26 cellular contexts compared by ENCODE assay signal in genomic region chr2:179726461-179727180, GRCh38.
"Had no signal": no experiment of that assay in that cellular context is flagged by ENCODE, and none has a peak within 500 bp of the region (broad histone marks: within the 10 kb centered on the region; RNA-seq: fewer than 3 reads in every experiment).

No MANE protein-coding gene starts in this region.

- H3K27me3 ChIP-seq: ascending aorta, body of pancreas, Peyer's patch had no signal

- H3K36me3 ChIP-seq: ascending aorta, Peyer's patch had no signal

- ATAC-seq: activated naive CD4-positive, alpha-beta T cell treated with anti-CD3 and anti-CD28 coated beads, Interleukin-2, amount 50 U/mL, for 72 hours; activated naive CD8-positive, alpha-beta T cell treated with anti-CD3 and anti-CD28 coated beads, Interleukin-2, amount 50 U/mL, for 24 hours; activated T-cell treated with anti-CD3 and anti-CD28 coated beads, Interleukin-2, amount 50 U/mL, for 4 hours; body of pancreas; T-cell had no signal

- H3K4me3 ChIP-seq: ascending aorta, body of pancreas, Peyer's patch had no signal

- H3K27me3 Mint-ChIP-seq: activated CD4-positive, alpha-beta memory T cell treated with anti-CD3 and anti-CD28 coated beads for 36 hours; activated CD4-positive, alpha-beta T cell treated with anti-CD3 and anti-CD28 coated beads, Interleukin-2, amount 10 ng/mL, durations not matched to agents 7 days and 5 days; activated naive CD8-positive, alpha-beta T cell treated with anti-CD3 and anti-CD28 coated beads, Interleukin-2, amount 50 U/mL, for 24 hours; T-cell had no signal

- H3K27ac ChIP-seq: ascending aorta, body of pancreas, Peyer's patch, VCaP had no signal

- H3K36me3 Mint-ChIP-seq: activated CD4-positive, alpha-beta memory T cell treated with anti-CD3 and anti-CD28 coated beads for 36 hours; activated naive CD4-positive, alpha-beta T cell treated with anti-CD3 and anti-CD28 coated beads, Interleukin-2, amount 50 U/mL, for 72 hours; T-cell had no signal

- DNase-seq: activated CD4-positive, alpha-beta memory T cell treated with anti-CD3 and anti-CD28 coated beads for 36 hours; activated CD4-positive, alpha-beta T cell treated with anti-CD3 and anti-CD28 coated beads, Interleukin-2, amount 10 ng/mL, durations not matched to agents 7 days and 5 days; activated CD4-positive, CD25-positive, alpha-beta regulatory T cell; activated CD8-positive, alpha-beta memory T cell treated with anti-CD3 and anti-CD28 coated beads for 24 hours; activated effector memory CD4-positive, alpha-beta T cell treated with anti-CD3 and anti-CD28 coated beads, Interleukin-2, amount 50 U/mL, for 16 hours; activated naive CD4-positive, alpha-beta T cell treated with Interleukin-2 at 50 U/mL for 16 hours; activated naive CD8-positive, alpha-beta T cell treated with anti-CD3 and anti-CD28 coated beads, Interleukin-2, amount 50 U/mL, for 24 hours; activated T-cell treated with anti-CD3 and anti-CD28 coated beads, Interleukin-2, amount 50 U/mL, for 4 hours; amniotic stem cell; body of pancreas; central memory CD4-positive, alpha-beta T cell; KG1; NCI-H1048; NCI-H146; NCI-H2029 treated with DMSO at 0.1 percent for 48 hours; NCI-H510A treated with DMSO at 0.1 percent for 48 hours; NCI-H69; NK-92 treated with Interleukin-12 subunit alpha and Interleukin-12 subunit beta, amount 100 ng/mL, for 24 hours; Peyer's patch; SHP77; T-cell; T-helper 2 cell had no signal

- H3K9me3 Mint-ChIP-seq: activated CD4-positive, alpha-beta memory T cell treated with anti-CD3 and anti-CD28 coated beads for 36 hours; activated CD4-positive, alpha-beta T cell treated with anti-CD3 and anti-CD28 coated beads, Interleukin-2, amount 10 ng/mL, durations not matched to agents 7 days and 5 days; activated naive CD4-positive, alpha-beta T cell treated with anti-CD3 and anti-CD28 coated beads, Interleukin-2, amount 50 U/mL, for 72 hours; activated naive CD8-positive, alpha-beta T cell treated with anti-CD3 and anti-CD28 coated beads, Interleukin-2, amount 50 U/mL, for 24 hours; activated T-cell treated with anti-CD3 and anti-CD28 coated beads, Interleukin-2, amount 50 U/mL, for 4 hours; T-cell had no signal

- H3K4me3 Mint-ChIP-seq: activated CD4-positive, alpha-beta memory T cell treated with anti-CD3 and anti-CD28 coated beads for 36 hours; activated CD4-positive, alpha-beta T cell treated with anti-CD3 and anti-CD28 coated beads, Interleukin-2, amount 10 ng/mL, durations not matched to agents 7 days and 5 days; activated naive CD8-positive, alpha-beta T cell treated with anti-CD3 and anti-CD28 coated beads, Interleukin-2, amount 50 U/mL, for 24 hours; activated T-cell treated with anti-CD3 and anti-CD28 coated beads, Interleukin-2, amount 50 U/mL, for 4 hours; T-cell had no signal

- H3K4me1 Mint-ChIP-seq: activated CD4-positive, alpha-beta T cell treated with anti-CD3 and anti-CD28 coated beads, Interleukin-2, amount 10 ng/mL, durations not matched to agents 7 days and 5 days; activated naive CD8-positive, alpha-beta T cell treated with anti-CD3 and anti-CD28 coated beads, Interleukin-2, amount 50 U/mL, for 24 hours; T-cell had no signal

- H3K4me1 ChIP-seq: ascending aorta, body of pancreas, Peyer's patch had no signal

- H3K27ac Mint-ChIP-seq: activated CD4-positive, alpha-beta memory T cell treated with anti-CD3 and anti-CD28 coated beads for 36 hours; activated CD4-positive, alpha-beta T cell treated with anti-CD3 and anti-CD28 coated beads, Interleukin-2, amount 10 ng/mL, durations not matched to agents 7 days and 5 days; activated naive CD4-positive, alpha-beta T cell treated with anti-CD3 and anti-CD28 coated beads, Interleukin-2, amount 50 U/mL, for 72 hours; activated naive CD8-positive, alpha-beta T cell treated with anti-CD3 and anti-CD28 coated beads, Interleukin-2, amount 50 U/mL, for 24 hours; T-cell had no signal

- FAIRE-seq: bronchial epithelial cell had no signal

- H3K9me3 ChIP-seq: ascending aorta, body of pancreas, Peyer's patch had no signal
